In the genomic region with DNA sequence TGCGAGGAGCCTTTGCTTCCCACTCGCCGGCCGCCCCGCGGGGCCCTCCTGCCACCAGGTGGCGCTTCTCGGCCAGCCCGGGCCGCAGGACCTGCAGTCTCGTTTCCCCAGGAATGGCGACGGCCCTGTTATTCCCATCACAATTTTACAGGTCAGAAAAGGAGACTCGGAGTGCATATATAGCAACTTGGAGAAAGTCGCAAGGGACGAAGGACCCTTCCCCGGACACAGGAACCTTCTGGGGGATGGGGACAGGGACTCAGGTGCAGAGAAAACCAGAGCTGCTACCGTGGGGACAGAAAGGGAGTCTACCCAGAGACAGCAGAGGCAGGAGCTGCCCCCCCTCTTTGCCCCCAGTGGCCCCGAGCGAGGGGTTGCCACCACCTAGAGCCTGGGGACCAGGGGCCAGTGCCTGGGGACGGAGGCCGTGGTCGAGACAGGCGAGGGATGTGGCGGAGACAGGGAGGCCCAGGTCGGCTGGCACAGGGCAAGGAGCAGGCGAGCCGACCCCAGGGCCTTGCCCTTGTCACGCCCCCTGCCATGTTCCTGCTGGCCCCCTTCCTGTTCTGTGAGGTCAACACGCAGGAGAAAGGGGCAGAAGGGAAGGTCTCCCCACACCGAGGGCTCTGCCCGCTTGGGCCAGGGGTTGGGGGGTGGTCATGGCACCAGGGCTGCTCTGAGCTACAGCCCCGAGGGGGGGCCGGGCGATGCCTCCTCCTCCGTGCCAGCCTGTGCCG, we compare ENCODE assay signal across 8 cellular contexts. TPM values are rescaled to one million over a fixed set of nuclear protein-coding genes. Genes with fewer than 3 reads are reported as not detected.
A peak's percentile ranks its signal among the peaks of the same experiment; 100 is the strongest.
DNase-seq lines count a peak whose midpoint lies in the region; ATAC-seq, FAIRE-seq and TF ChIP-seq lines count a peak whose summit lies in the region.

No MANE protein-coding gene starts in this region.

- no peaks in the 10 kb centered on the region for H3K9me3 Mint-ChIP-seq in activated CD4-positive, alpha-beta memory T cell treated with anti-CD3 and anti-CD28 coated beads for 36 hours

- H3K4me2 ChIP-seq in HepG2 (ENCODE audit: low read depth, low read length) = peak overlapping the region; percentile 65

- H4K20me1 ChIP-seq in HepG2 (ENCODE audit: insufficient read depth, low read length) = no peaks in the 10 kb centered on the region

- no peak overlapping the region for H3K27ac Mint-ChIP-seq in activated CD4-positive, alpha-beta memory T cell treated with anti-CD3 and anti-CD28 coated beads for 36 hours

- no peak for TF ChIP-seq POLR2A in HepG2 (IDR thresholded peaks at IDR 0.05; ENCODE audit: insufficient read depth in 1 of 2, low read depth in 2 of 2, low read length in 2 of 2)

- ATAC-seq in HepG2 = no peak
- no peak for ATAC-seq in GM18498 (IDR thresholded peaks at IDR 0.05; ENCODE audit: unreplicated experiment)

- DNase-seq in ACHN (peak; percentile 67), GM20000 (ENCODE audit: low spot score) (peak; percentile 87), NCI-H2227 treated with DMSO at 0.1 percent for 48 hours (lab: John Stamatoyannopoulos, UW) (peak; percentile 83), dorsolateral prefrontal cortex (peak; percentile 75 to 91 (median 84)), HepG2 (ENCODE audit: low spot score) (peak; percentile 50)
- peak; percentile 80 for DNase-seq in activated CD4-positive, alpha-beta memory T cell treated with anti-CD3 and anti-CD28 coated beads for 36 hours
- peak; percentile 83 to 86 for DNase-seq in stimulated activated CD4-positive, alpha-beta T cell treated with anti-CD3 and anti-CD28 coated beads, Interleukin-2, amount 100 ng/mL, for 24 hours

- intact Hi-C loops in activated CD4-positive, alpha-beta memory T cell treated with anti-CD3 and anti-CD28 coated beads for 36 hours (cut with micrococcal nuclease) = loop anchor here (1.0 to 5.0 kb wide), 3 partner anchors 41 to 459 kb away; no protein-coding TSS in a partner anchor
- intact Hi-C loops in dorsolateral prefrontal cortex (cut with DNase I) (loop anchor here (1.0 to 10.0 kb wide), 6 partner anchors 41 to 461 kb away; a partner anchor contains a TSS), HepG2 (cut with micrococcal nuclease; ENCODE audit: unreplicated experiment) (loop anchor here (1.0 to 2.0 kb wide), 3 partner anchors 41 to 457 kb away; no protein-coding TSS in a partner anchor)

- 5% methylated on average over 17 of the region's 37 CpGs for WGBS in HepG2 (ENCODE audit: low lambda C conversion rate)

- peak overlapping the region; percentile 23 to 85 (median 60) for H3K4me3 ChIP-seq in dorsolateral prefrontal cortex
- H3K4me3 ChIP-seq in HepG2 (replicated peaks in 1 of 3; ENCODE audit: insufficient read depth in 1 of 3, low read depth in 2 of 3, low read length in 3 of 3) = peak overlapping the region in 2 of 3 experiments; percentile 14 to 58; a peak in 5 of 6 replicates

- H2AFZ ChIP-seq in HepG2 (ENCODE audit: low read length) = no peak overlapping the region

- CTCF ChIA-PET in activated CD4-positive, alpha-beta memory T cell treated with anti-CD3 and anti-CD28 coated beads for 36 hours (lab: Charles Lee) = interaction anchor here (0.7 to 6.4 kb wide), 74 partner anchors 8 to 847 kb away, joined by 3 to 488 read pairs (median 6); a partner anchor contains a TSS
- CTCF ChIA-PET in HepG2 (lab: Yijun Ruan, JAX; ENCODE audit: low intra/inter-chr PET ratio, low total read pairs) = interaction anchor here (0.8 to 4.5 kb wide), 9 partner anchors 19 to 463 kb away, joined by 3 to 44 read pairs (median 9); a partner anchor contains a TSS

- BruUV-seq in HepG2 (replicated peaks; lab: Mats Ljungman, UMichigan) = no TSS peak

- H3K36me3 Mint-ChIP-seq in activated CD4-positive, alpha-beta memory T cell treated with anti-CD3 and anti-CD28 coated beads for 36 hours = no peaks in the 10 kb centered on the region

- FAIRE-seq in HepG2 (lab: Jason Lieb, UNC) = no peak

- peaks cover 6% of the 10 kb centered on the region for H3K4me1 Mint-ChIP-seq in activated CD4-positive, alpha-beta memory T cell treated with anti-CD3 and anti-CD28 coated beads for 36 hours (ENCODE audit: low read depth)

- TF ChIP-seq CTCF in GM20000 (IDR thresholded peaks at IDR 0.05; ENCODE audit: extremely low read depth, missing control alignments) = peak; percentile 91
- peak; percentile 81 to 98 (median 94) for TF ChIP-seq CTCF in dorsolateral prefrontal cortex (IDR thresholded peaks at IDR 0.05 in 54 of 56, conservative IDR thresholded peaks at IDR 0.05 in 2 of 56; ENCODE audit: low read depth in 1 of 56, partially characterized antibody in 56 of 56)
- TF ChIP-seq CTCF in HepG2 (CRISPR knock-in tag; IDR thresholded peaks at IDR 0.05) = peak; percentile 88

- H3K27ac ChIP-seq in dorsolateral prefrontal cortex (peak overlapping the region in 56 of 59 donors; percentile 7 to 93 (median 79)), HepG2 (ENCODE audit: extremely low read length, insufficient read depth, low read length) (peak overlapping the region; percentile 100)

- TF ChIP-seq RAD21 in HepG2 (CRISPR knock-in tag; IDR thresholded peaks at IDR 0.05) = peak; percentile 78

- POLR2A ChIA-PET in activated CD4-positive, alpha-beta memory T cell treated with anti-CD3 and anti-CD28 coated beads for 36 hours (lab: Charles Lee) = interaction anchor here (1.1 to 1.6 kb wide), 3 partner anchors 41 to 458 kb away, joined by 3 to 19 read pairs (median 3); no protein-coding TSS in a partner anchor
- POLR2A ChIA-PET in HepG2 (lab: Yijun Ruan, JAX) = interaction anchor here (0.7 to 5.5 kb wide), 18 partner anchors 11 to 707 kb away, joined by 3 to 141 read pairs (median 8); a partner anchor contains a TSS

- peaks cover 2% of the 10 kb centered on the region for H3K79me2 ChIP-seq in HepG2 (ENCODE audit: insufficient read depth, low read length)

- peaks cover 30% of the 10 kb centered on the region for H3K27me3 Mint-ChIP-seq in activated CD4-positive, alpha-beta memory T cell treated with anti-CD3 and anti-CD28 coated beads for 36 hours

- peak overlapping the region; percentile 73 for H3K9ac ChIP-seq in HepG2 (ENCODE audit: insufficient read depth, low read depth, low read length)

- peak overlapping the region; percentile 61 for H3K4me3 Mint-ChIP-seq in activated CD4-positive, alpha-beta memory T cell treated with anti-CD3 and anti-CD28 coated beads for 36 hours

- H3K9me3 ChIP-seq in HepG2 (ENCODE audit: low read length) = no peaks in the 10 kb centered on the region

- H3K4me1 ChIP-seq in HepG2 (ENCODE audit: insufficient read depth, low read length) = peaks cover 76% of the 10 kb centered on the region

- in situ Hi-C loops in ACHN (cut with HindIII; ENCODE audit: low pct_ligation_motif_present, low pct_unique_long_range_greater_than_20kb, low sequenced_read_pairs) = no loop called here
- in situ Hi-C loops in HepG2 (cut with HindIII; ENCODE audit: extremely low pct_ligation_motif_present, low pct_unique_long_range_greater_than_20kb) = loop anchor here (5.0 kb wide), 1 partner anchor 36 kb away; no protein-coding TSS in a partner anchor

- peaks cover 0 to 9% (median 0%) of the 10 kb centered on the region in 45 donors for H3K27me3 ChIP-seq in dorsolateral prefrontal cortex
- H3K27me3 ChIP-seq in HepG2 (ENCODE audit: control insufficient read depth in 1 of 2, insufficient read depth in 2 of 2, low read length in 2 of 2) = peaks cover 0 to 3% of the 10 kb centered on the region in 2 experiments; a peak in 3 of 5 replicates

- TF ChIP-seq EP300 in HepG2 (IDR thresholded peaks at IDR 0.05; ENCODE audit: low read depth in 2 of 2, low read length in 2 of 2) (0 out of 4 replicates have a peak, but pooled peaks of 1 of the 2 experiments have one; percentile 24), HepG2 (CRISPR knock-in tag; IDR thresholded peaks at IDR 0.05; ENCODE audit: borderline replicate concordance) (no peak)

- H3K36me3 ChIP-seq in HepG2 (replicated peaks in 1 of 2; ENCODE audit: control insufficient read depth in 1 of 2, insufficient read depth in 2 of 2, low read length in 2 of 2) = no peaks in the 10 kb centered on the region

RNA-seq across cellular contexts. Expression of a gene that starts 3.5 kb away (rescaled TPM):
- total RNA-seq in activated CD4-positive, alpha-beta memory T cell treated with anti-CD3 and anti-CD28 coated beads for 36 hours = not detected
- total RNA-seq in dorsolateral prefrontal cortex = 1 to 10 TPM in 1 of 120 experiments, not detected in 119; 1.0 TPM
- total RNA-seq in HepG2 (2016; rRNA removed; fragmentation: Illumina TruSeq; extraction: Trizol) = not detected in 2 replicates
- not detected in 2 replicates for total RNA-seq in HepG2 (2016; cell fraction: cytosol; rRNA removed; fragmentation: Illumina TruSeq; extraction: Trizol; ENCODE audit: low read depth)
- not detected in 2 replicates for total RNA-seq in HepG2 (2016; cell fraction: insoluble cytoplasmic fraction; rRNA removed; fragmentation: Illumina TruSeq; extraction: Trizol)
- total RNA-seq in HepG2 (2016; cell fraction: membrane; rRNA removed; fragmentation: Illumina TruSeq; extraction: Trizol) = not detected in 2 replicates
- not detected in 2 replicates for total RNA-seq in HepG2 (2016; cell fraction: nucleus; rRNA removed; fragmentation: Illumina TruSeq; extraction: Trizol)
- polyA plus RNA-seq in HepG2 (2011; rRNA removed) = not detected in 2 replicates
- polyA plus RNA-seq in HepG2 (2011; cell fraction: cytosol; rRNA removed) = 0.15 TPM in 1 of 2 replicates, not detected in the other
- 0.35 and 0.43 TPM in 2 replicates for polyA plus RNA-seq in HepG2 (2011; cell fraction: nucleus; rRNA removed)
- not detected in 2 replicates for polyA plus RNA-seq in HepG2 (2012)
- polyA plus RNA-seq in HepG2 (2016; cell fraction: cytosol; fragmentation: Illumina TruSeq; extraction: Trizol; ENCODE audit: low read depth) = not detected in 2 replicates
- polyA plus RNA-seq in HepG2 (2016; cell fraction: insoluble cytoplasmic fraction; fragmentation: Illumina TruSeq; extraction: Trizol; ENCODE audit: low read depth) = not detected in 2 replicates
- polyA plus RNA-seq in HepG2 (2016; cell fraction: membrane; fragmentation: Illumina TruSeq; extraction: Trizol; ENCODE audit: low read depth) = not detected in 2 replicates
- polyA plus RNA-seq in HepG2 (2016; cell fraction: nucleus; fragmentation: Illumina TruSeq; extraction: Trizol; ENCODE audit: insufficient read depth, low read depth) = not detected in 2 replicates
- polyA minus RNA-seq in HepG2 (2011; rRNA and poly(A)+ RNA removed; ENCODE audit: low replicate concordance) = not detected in 2 replicates
- polyA minus RNA-seq in HepG2 (2011; cell fraction: cytosol; rRNA and poly(A)+ RNA removed) = not detected in 2 replicates
- not detected in 2 replicates for polyA minus RNA-seq in HepG2 (2011; cell fraction: nucleus; rRNA and poly(A)+ RNA removed)

RNA-seq across cellular contexts. Expression of a gene that starts 56.9 kb away (rescaled TPM):
- total RNA-seq in activated CD4-positive, alpha-beta memory T cell treated with anti-CD3 and anti-CD28 coated beads for 36 hours = under 1 TPM; 0.27 to 0.29 TPM
- total RNA-seq in dorsolateral prefrontal cortex (10 to 100 TPM in 74 of 120 experiments, 1 to 10 TPM in 46; 6.0 to 26.6 (median 11.4) TPM), HepG2 (2016; rRNA removed; fragmentation: Illumina TruSeq; extraction: Trizol) (0.09 TPM in 1 of 2 replicates, not detected in the other)
- total RNA-seq in HepG2 (2016; cell fraction: cytosol; rRNA removed; fragmentation: Illumina TruSeq; extraction: Trizol; ENCODE audit: low read depth) = not detected in 2 replicates
- total RNA-seq in HepG2 (2016; cell fraction: insoluble cytoplasmic fraction; rRNA removed; fragmentation: Illumina TruSeq; extraction: Trizol) = not detected in 2 replicates
- total RNA-seq in HepG2 (2016; cell fraction: membrane; rRNA removed; fragmentation: Illumina TruSeq; extraction: Trizol) = not detected in 2 replicates
- not detected in 2 replicates for total RNA-seq in HepG2 (2016; cell fraction: nucleus; rRNA removed; fragmentation: Illumina TruSeq; extraction: Trizol)
- 0.13 and 0.22 TPM in 2 replicates for polyA plus RNA-seq in HepG2 (2011; rRNA removed)
- 0.08 and 0.11 TPM in 2 replicates for polyA plus RNA-seq in HepG2 (2011; cell fraction: cytosol; rRNA removed)
- polyA plus RNA-seq in HepG2 (2011; cell fraction: nucleus; rRNA removed) = 1.8 and 2.5 TPM in 2 replicates
- 0.47 and 1.3 TPM in 2 replicates for polyA plus RNA-seq in HepG2 (2012)
- polyA plus RNA-seq in HepG2 (2016; cell fraction: cytosol; fragmentation: Illumina TruSeq; extraction: Trizol; ENCODE audit: low read depth) = not detected in 2 replicates
- polyA plus RNA-seq in HepG2 (2016; cell fraction: insoluble cytoplasmic fraction; fragmentation: Illumina TruSeq; extraction: Trizol; ENCODE audit: low read depth) = not detected in 2 replicates
- polyA plus RNA-seq in HepG2 (2016; cell fraction: membrane; fragmentation: Illumina TruSeq; extraction: Trizol; ENCODE audit: low read depth) = not detected in 2 replicates
- not detected in 2 replicates for polyA plus RNA-seq in HepG2 (2016; cell fraction: nucleus; fragmentation: Illumina TruSeq; extraction: Trizol; ENCODE audit: insufficient read depth, low read depth)
- 0.28 and 0.44 TPM in 2 replicates for polyA minus RNA-seq in HepG2 (2011; rRNA and poly(A)+ RNA removed; ENCODE audit: low replicate concordance)
- polyA minus RNA-seq in HepG2 (2011; cell fraction: cytosol; rRNA and poly(A)+ RNA removed) = not detected in 2 replicates
- 1.0 and 1.6 TPM in 2 replicates for polyA minus RNA-seq in HepG2 (2011; cell fraction: nucleus; rRNA and poly(A)+ RNA removed)

Comparison
In these comparisons a context has a peak if more than half of its experiments do, and no peak if none do; other contexts are left out.
1. RNA of a gene that starts 56.9 kb away (total RNA-seq): 6.0 to 26.6 TPM in dorsolateral prefrontal cortex; 0.27 to 0.29 TPM in activated CD4-positive, alpha-beta memory T cell treated with anti-CD3 and anti-CD28 coated beads for 36 hours and 0.09 TPM in HepG2; every median in the first group is over 4 times any median in the second.
2. Peak in every context shown above with its lines, with median percentiles within 50 percentile points of each other: DNase-seq and CTCF ChIP-seq.